In genomic region chr9:108053555-108054061, GRCh38 we compare ENCODE assay signal across 8 cellular contexts.
DNase-seq lines count a peak whose midpoint lies in the region; ATAC-seq and TF ChIP-seq lines count a peak whose summit lies in the region.

No MANE protein-coding gene starts in this region.

- ATAC-seq in left lung: peak; percentile 45
- no peak for ATAC-seq in HG03460 (IDR thresholded peaks at IDR 0.05; ENCODE audit: unreplicated experiment)
- no peak for ATAC-seq in PC-3

- H3K27ac ChIP-seq in breast epithelium (peak overlapping the region; percentile 61 to 62), left lung (peak overlapping the region in 1 of 2 donors; percentile 63), tibial nerve (peak overlapping the region in 3 of 4 donors; percentile 48 to 80 (median 78)), PC-3 (ENCODE audit: low read length) (no peak overlapping the region)

- POLR2A ChIA-PET in PC-3 (lab: Charles Lee; ENCODE audit: unreplicated experiment): no interaction called here

- no peaks in the 10 kb centered on the region for H4K20me1 ChIP-seq in PC-3 (ENCODE audit: low read length)

- intact Hi-C loops in breast epithelium (cut with DNase I; ENCODE audit: low total_unique reads) (no loop called here), left lung (cut with DNase I) (no loop called here), PC-3 (cut with micrococcal nuclease) (no loop called here)

- H3K9ac ChIP-seq in PC-3 (ENCODE audit: low read length): no peak overlapping the region

- H3K4me2 ChIP-seq in PC-3 (ENCODE audit: low read length): no peak overlapping the region

- peak; percentile 94 for DNase-seq in MG63
- DNase-seq in breast epithelium (ENCODE audit: low spot score in 2 of 2): peak; percentile 59 to 83
- peak in 1 of 2 donors; percentile 56 for DNase-seq in left lung
- DNase-seq in tibial nerve (ENCODE audit: low spot score in 2 of 2): peak; percentile 69 to 90
- DNase-seq in PC-3: no peak
- DNase-seq in COR-L47 (lab: John Stamatoyannopoulos, UW): no peak
- DNase-seq in NCI-H446 (lab: John Stamatoyannopoulos, UW): no peak

- H3K36me3 ChIP-seq in MG63 (no peaks in the 10 kb centered on the region), breast epithelium (no peaks in the 10 kb centered on the region), left lung (no peaks in the 10 kb centered on the region), tibial nerve (no peaks in the 10 kb centered on the region), PC-3 (ENCODE audit: low read depth, low read length) (no peaks in the 10 kb centered on the region)

- CTCF ChIA-PET in PC-3 (lab: Charles Lee): no interaction called here

- H3K9me2 ChIP-seq in PC-3 (replicated peaks; ENCODE audit: low read length): no peaks in the 10 kb centered on the region

- H3K79me2 ChIP-seq in PC-3 (ENCODE audit: low read length): no peaks in the 10 kb centered on the region

- BruUV-seq in PC-3 (replicated peaks; lab: Mats Ljungman, UMichigan): no TSS peak

- peaks cover 8% of the 10 kb centered on the region for H3F3A ChIP-seq in PC-3 (ENCODE audit: low read length, unreplicated experiment)

- no peak overlapping the region for H2AFZ ChIP-seq in PC-3 (ENCODE audit: low read length)

- no peak for TF ChIP-seq CTCF in breast epithelium (IDR thresholded peaks at IDR 0.05)
- no peak for TF ChIP-seq CTCF in left lung (IDR thresholded peaks at IDR 0.05)
- no peak for TF ChIP-seq CTCF in tibial nerve (IDR thresholded peaks at IDR 0.05)
- TF ChIP-seq CTCF in PC-3 (conservative IDR thresholded peaks at IDR 0.05; ENCODE audit: low read depth, low read length): no peak

- H3K9me3 ChIP-seq in MG63: no peaks in the 10 kb centered on the region
- H3K9me3 ChIP-seq in breast epithelium: no peaks in the 10 kb centered on the region
- no peaks in the 10 kb centered on the region for H3K9me3 ChIP-seq in left lung
- H3K9me3 ChIP-seq in tibial nerve: no peaks in the 10 kb centered on the region
- no peaks in the 10 kb centered on the region for H3K9me3 ChIP-seq in PC-3 (ENCODE audit: low read length)

- TF ChIP-seq POLR2A in breast epithelium (IDR thresholded peaks at IDR 0.05) (no peak), tibial nerve (IDR thresholded peaks at IDR 0.05) (no peak)

- WGBS in tibial nerve, 2 donors: 22 to 32% methylated on average over 12 of the region's 12 CpGs

- H3K4me1 ChIP-seq in breast epithelium (peaks cover 0 to 4% of the 10 kb centered on the region in 2 donors), left lung (peaks cover 8 to 25% of the 10 kb centered on the region in 2 donors), tibial nerve (peaks cover 0 to 64% (median 23%) of the 10 kb centered on the region in 4 donors), PC-3 (ENCODE audit: insufficient read depth, low read length) (peaks cover 53% of the 10 kb centered on the region)

- TF ChIP-seq EP300 in tibial nerve (IDR thresholded peaks at IDR 0.05): peak in 1 of 2 donors; percentile 63

- H3K4me3 ChIP-seq in MG63 (no peak overlapping the region), breast epithelium (peak overlapping the region in 2 of 3 donors; percentile 2 to 30), left lung (no peak overlapping the region), tibial nerve (no peak overlapping the region), PC-3 (ENCODE audit: low read length) (no peak overlapping the region)

- H3K27me3 ChIP-seq in MG63: no peaks in the 10 kb centered on the region
- no peaks in the 10 kb centered on the region for H3K27me3 ChIP-seq in breast epithelium
- H3K27me3 ChIP-seq in left lung: no peaks in the 10 kb centered on the region
- no peaks in the 10 kb centered on the region for H3K27me3 ChIP-seq in tibial nerve
- H3K27me3 ChIP-seq in PC-3 (ENCODE audit: low read length): no peaks in the 10 kb centered on the region

Comparison
In these comparisons a context has a peak if more than half of its experiments do, and no peak if none do; other contexts are left out.
1. DNase-seq: peak in MG63 (single experiment), breast epithelium (2 of 2) and tibial nerve (2 of 2); none in PC-3 (single experiment), COR-L47 (single experiment) and NCI-H446 (0 of 2).
2. H3K4me3 ChIP-seq: peak in breast epithelium (2 of 3); none in MG63 (single experiment), left lung (0 of 2), tibial nerve (0 of 4) and PC-3 (single experiment).